Comparison of ENCODE assay signal across 22 cellular contexts in the genomic region with DNA sequence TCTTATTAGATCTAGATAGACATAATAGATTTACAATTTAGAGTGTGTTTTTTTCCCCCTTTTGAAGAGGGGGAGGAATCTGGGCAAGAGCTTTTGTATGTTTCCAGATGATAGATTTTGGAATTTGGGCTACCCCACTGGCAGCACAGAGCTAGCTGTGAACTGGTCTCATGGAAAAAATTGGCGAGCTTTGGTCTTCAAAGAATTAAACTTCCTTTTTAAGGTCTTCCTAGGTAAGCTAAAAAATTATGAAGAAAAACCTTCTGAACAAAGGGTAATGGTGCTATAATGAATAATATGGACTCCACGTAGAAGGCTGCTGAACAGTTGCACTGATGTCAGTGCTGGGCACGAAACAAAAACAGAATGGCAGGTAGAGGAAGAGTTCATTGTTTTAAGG.
"Had no signal": no experiment of that assay in that cellular context is flagged by ENCODE, and none has a peak within 500 bp of the region (broad histone marks: within the 10 kb centered on the region; RNA-seq: fewer than 3 reads in every experiment).

No MANE protein-coding gene starts in this region.

- FAIRE-seq: endometrium, frontal cortex had no signal

- H3K4me3 ChIP-seq: colonic mucosa, heart left ventricle, ovary, right atrium auricular region, sigmoid colon, skin epidermis, stomach, upper lobe of left lung, uterus had no signal

- H3K36me3 ChIP-seq: colonic mucosa, ovary, right atrium auricular region, sigmoid colon, upper lobe of left lung, uterus had no signal

- H3K27ac ChIP-seq: colonic mucosa, heart left ventricle, ovary, right atrium auricular region, sigmoid colon, skin epidermis, stomach, upper lobe of left lung, uterus had no signal

- H3K27me3 ChIP-seq: colonic mucosa, heart left ventricle, ovary, right atrium auricular region, sigmoid colon, stomach, upper lobe of left lung, uterus had no signal

- ATAC-seq: esophagus mucosa; heart left ventricle; left lobe of liver; naive thymus-derived CD4-positive, alpha-beta T cell had no signal

- DNase-seq: colonic mucosa; dermis blood vessel endothelial cell; effector CD4-positive, alpha-beta T cell; heart left ventricle; hypothalamus; islet precursor cell; mammary epithelial cell; naive thymus-derived CD4-positive, alpha-beta T cell; nucleus accumbens; ovary; sigmoid colon; stimulated activated naive CD4-positive, alpha-beta T cell; stomach; substantia nigra; upper lobe of left lung; uterus had no signal

- H3K4me1 ChIP-seq: colonic mucosa, heart left ventricle, right atrium auricular region, sigmoid colon, stomach, upper lobe of left lung, uterus had no signal

- H3K9me3 ChIP-seq: colonic mucosa, heart left ventricle, ovary, right atrium auricular region, sigmoid colon, stomach, upper lobe of left lung, uterus had no signal
